8 cellular contexts compared by ENCODE assay signal in the genomic region with DNA sequence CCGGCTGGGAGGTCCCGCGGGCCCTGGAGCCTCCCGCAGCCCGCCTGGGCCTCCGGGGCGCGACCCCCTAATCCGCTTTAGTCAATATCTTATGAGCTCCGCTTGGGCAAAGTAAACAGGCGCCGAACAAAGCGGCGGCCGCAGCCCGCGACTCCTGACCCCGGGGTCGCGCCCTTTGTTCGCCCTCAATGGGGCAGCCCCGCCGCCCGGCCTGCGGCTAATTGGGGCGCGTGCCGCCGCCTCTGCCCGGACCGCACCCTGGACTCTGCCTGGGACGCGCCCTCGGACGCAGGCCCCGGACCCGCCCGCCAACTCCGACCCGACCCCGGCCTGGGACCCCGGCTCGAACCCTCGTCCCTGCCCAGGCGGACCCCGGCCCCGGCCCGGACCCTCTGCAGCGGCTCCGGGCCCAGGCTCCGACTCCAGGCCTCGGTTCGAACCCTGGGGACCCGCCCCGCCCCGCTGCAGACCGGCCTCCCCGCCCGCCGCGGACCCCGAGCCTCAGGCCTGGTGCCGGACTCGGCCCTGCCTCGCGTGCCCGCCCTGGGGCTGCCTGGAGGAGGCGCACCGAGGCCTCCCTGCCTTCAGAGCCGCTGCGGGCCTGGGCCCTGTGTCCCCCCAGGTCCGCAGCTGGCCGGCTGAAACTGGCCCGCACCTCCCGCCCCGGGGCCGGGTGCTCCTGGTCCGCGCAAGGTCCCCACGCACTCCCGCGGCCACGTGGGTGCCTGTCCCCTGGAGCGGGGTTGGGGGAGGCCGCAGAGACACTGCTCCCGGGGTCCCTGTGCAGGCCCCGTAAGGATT.
DNase-seq lines count a peak whose midpoint lies in the region; ATAC-seq and TF ChIP-seq lines count a peak whose summit lies in the region.

No MANE protein-coding gene starts in this region.

- TF ChIP-seq POLR2A in breast epithelium (IDR thresholded peaks at IDR 0.05): no peak

- no peak for ATAC-seq in sciatic nerve

- peak; percentile 18 to 50 for DNase-seq in breast epithelium (ENCODE audit: low spot score in 2 of 2)
- peak; percentile 70 for DNase-seq in sciatic nerve (ENCODE audit: low spot score)
- DNase-seq in A172 (ENCODE audit: low spot score): no peak
- no peak for DNase-seq in stimulated activated naive CD4-positive, alpha-beta T cell (lab: John Stamatoyannopoulos, UW)
- no peak for DNase-seq in OCI-M1 (lab: John Stamatoyannopoulos, UW)
- DNase-seq in SKM-1 (lab: John Stamatoyannopoulos, UW; ENCODE audit: unreplicated experiment): no peak

- H3K9ac ChIP-seq in ES-I3 (ENCODE audit: low read depth, low read length) (peak overlapping the region; percentile 6; the same call in 1 of the 2 replicates), iPS-20b (ENCODE audit: low read depth, low read length) (no peak overlapping the region)

- H3K27me3 ChIP-seq in breast epithelium (no peaks in the 10 kb centered on the region), iPS-20b (ENCODE audit: insufficient read depth, low read length) (peaks cover 99% of the 10 kb centered on the region)

- H3K27ac ChIP-seq in breast epithelium (peak overlapping the region; percentile 100), iPS-20b (ENCODE audit: low read length) (no peak overlapping the region)

- H3K4me3 ChIP-seq in breast epithelium: peak overlapping the region in 2 of 3 donors; percentile 40 to 62
- H3K4me3 ChIP-seq in iPS-20b (ENCODE audit: low read length): peak overlapping the region; percentile 44; the same call in 1 of the 2 replicates

- H3K36me3 ChIP-seq in ES-I3 (ENCODE audit: insufficient read depth, low read length) (no peaks in the 10 kb centered on the region), breast epithelium (no peaks in the 10 kb centered on the region), iPS-20b (ENCODE audit: insufficient read depth, low read depth, low read length) (no peaks in the 10 kb centered on the region)

- TF ChIP-seq CTCF in breast epithelium (IDR thresholded peaks at IDR 0.05): no peak

- intact Hi-C loops in breast epithelium (cut with DNase I; ENCODE audit: low total_unique reads): no loop called here
- intact Hi-C loops in sciatic nerve (cut with DNase I): no loop called here

- H3K4me1 ChIP-seq in ES-I3 (ENCODE audit: insufficient read depth, low read length) (no peaks in the 10 kb centered on the region), breast epithelium (peaks cover 10 to 25% of the 10 kb centered on the region in 2 donors), iPS-20b (ENCODE audit: insufficient read depth, low read length) (no peaks in the 10 kb centered on the region)

- H3K9me3 ChIP-seq in ES-I3 (ENCODE audit: control insufficient read depth, insufficient read depth, low read length) (no peaks in the 10 kb centered on the region), breast epithelium (no peaks in the 10 kb centered on the region), iPS-20b (ENCODE audit: insufficient read depth, low read depth, low read length) (no peaks in the 10 kb centered on the region)

Comparison
In these comparisons a context has a peak if more than half of its experiments do, and no peak if none do; other contexts are left out.
1. DNase-seq: peak in breast epithelium (2 of 2) and sciatic nerve (single experiment); none in A172 (single experiment), stimulated activated naive CD4-positive, alpha-beta T cell (0 of 6), OCI-M1 (single experiment) and SKM-1 (single experiment).